Comparison of ENCODE assay signal across 8 cellular contexts in genomic region chr1:180154325-180155201, GRCh38. TPM values are rescaled to one million over a fixed set of nuclear protein-coding genes. Genes with fewer than 3 reads are reported as not detected.
A peak's percentile ranks its signal among the peaks of the same experiment; 100 is the strongest.
DNase-seq lines count a peak whose midpoint lies in the region; ATAC-seq and TF ChIP-seq lines count a peak whose summit lies in the region.

QSOX1 (plus strand) TSS chr1:180154869; CDS start chr1:180154908, 39 bp downstream.

- H3K4me3 ChIP-seq in adipocyte (ENCODE audit: low read length) (peak within 1 kb of the TSS; percentile 97), cardiac muscle cell (peak within 1 kb of the TSS; percentile 81), transverse colon (peak within 1 kb of the TSS; percentile 73 to 98 (median 87))

- ATAC-seq in HG02642 (IDR thresholded peaks at IDR 0.05; ENCODE audit: poor library complexity, unreplicated experiment) = peak; percentile 92

- intact Hi-C loops in transverse colon (cut with DNase I; ENCODE audit: low total_unique reads) = no loop called here

- H3K27ac ChIP-seq in cardiac muscle cell (peak within 1 kb of the TSS; percentile 92), transverse colon (peak within 1 kb of the TSS; percentile 87 to 94 (median 92))

- DNase-seq in NCI-H1105 treated with DMSO at 0.1 percent for 48 hours (lab: John Stamatoyannopoulos, UW) (peak; percentile 82), T follicular helper cell (ENCODE audit: low read depth) (peak; percentile 84), adipocyte (ENCODE audit: low read depth) (peak; percentile 96), cardiac muscle cell (ENCODE audit: low read depth in 1 of 2, low spot score in 1 of 2) (peak; percentile 90 to 91), pons (ENCODE audit: low spot score) (peak; percentile 85), transverse colon (peak; percentile 92)

- TF ChIP-seq CTCF in GM12874 (IDR thresholded peaks at IDR 0.05; ENCODE audit: insufficient read depth, low read depth, low read length) (0 out of 2 replicates have a peak, but pooled peaks have one; percentile 13), cardiac muscle cell (IDR thresholded peaks at IDR 0.05; ENCODE audit: low read depth, low read length) (no peak), transverse colon (IDR thresholded peaks at IDR 0.05) (peak in 1 of 5 experiments; percentile 33)

- in situ Hi-C loops in transverse colon (cut with MboI; ENCODE audit: low pct_ligation_motif_present in 1 of 4, low pct_unique_long_range_greater_than_20kb in 1 of 4, low sequenced_read_pairs in 3 of 4) = loop anchor here in 2 of 4 donors (10.0 to 25.0 kb wide), 2 partner anchors 280 to 292 kb away; partner anchors contain the start of gene TOR1AIP2 (in 1 of the 2)

- peak within 1 kb of the TSS; percentile 96 for H3K9ac ChIP-seq in adipocyte (ENCODE audit: low read length)

- TF ChIP-seq POLR2A in transverse colon (IDR thresholded peaks at IDR 0.05) = peak; percentile 91

- H3K4me1 ChIP-seq in adipocyte (ENCODE audit: control insufficient read depth, insufficient read depth, low read length) = peaks cover 46% of the 10 kb centered on the region
- H3K4me1 ChIP-seq in cardiac muscle cell (ENCODE audit: low read depth) = peaks cover 8% of the 10 kb centered on the region
- H3K4me1 ChIP-seq in transverse colon = peaks cover 4 to 50% (median 38%) of the 10 kb centered on the region in 4 donors

- H3K9me3 ChIP-seq in adipocyte (ENCODE audit: control insufficient read depth, low read length) = no peaks in the 10 kb centered on the region
- H3K9me3 ChIP-seq in cardiac muscle cell (ENCODE audit: low read depth) = no peaks in the 10 kb centered on the region
- H3K9me3 ChIP-seq in transverse colon = no peaks in the 10 kb centered on the region

- 0% methylated on average over 48 of the region's 104 CpGs; no CpG with 5 or more reads in 1 of the 2 donors for WGBS in transverse colon (ENCODE audit: low coverage in 1 of 2), 2 donors

- no peak for TF ChIP-seq EP300 in transverse colon (IDR thresholded peaks at IDR 0.05; ENCODE audit: low read depth)

- H3K27me3 ChIP-seq in adipocyte (replicated peaks; ENCODE audit: control insufficient read depth, insufficient read depth, low read length) (no peaks in the 10 kb centered on the region), cardiac muscle cell (no peaks in the 10 kb centered on the region), transverse colon (no peaks in the 10 kb centered on the region)

- H3K36me3 ChIP-seq in adipocyte (ENCODE audit: control insufficient read depth, insufficient read depth, low read length, severe bottlenecking) = no peaks in the 10 kb centered on the region
- no peaks in the 10 kb centered on the region for H3K36me3 ChIP-seq in cardiac muscle cell
- no peaks in the 10 kb centered on the region for H3K36me3 ChIP-seq in transverse colon

RNA-seq across cellular contexts. Expression of gene QSOX1, which starts in this region (rescaled TPM):
- total RNA-seq in cardiac muscle cell (34.6 and 37.8 TPM in 2 replicates), transverse colon (100 to 1,000 TPM; 109 to 124 (median 119) TPM)
- polyA plus RNA-seq in cardiac muscle cell = 23.2 and 30.7 TPM in 2 replicates

Comparison
In these comparisons a context has a peak if more than half of its experiments do, and no peak if none do; other contexts are left out.
1. Peak in every context shown above with its lines: DNase-seq, ATAC-seq, H3K4me3 ChIP-seq and H3K27ac ChIP-seq.